Comparison of ENCODE assay signal across 1 cellular context in genomic region chr12:6341439-6342139, GRCh38.
TF ChIP-seq lines count a peak whose summit lies in the region.

TSS of gene TNFRSF1A (minus strand) at chr12:6342076. CDS start at chr12:6341814, 262 bp downstream.

TF ChIP-seq in HepG2, 621 proteins besides CTCF, POLR2A, EP300 and RAD21 (continued from another document and continues in another):
- TF ChIP-seq SMAD1 (CRISPR knock-in tag; IDR thresholded peaks at IDR 0.05; ENCODE audit: borderline replicate concordance, low read depth) (no peak), ZNF879 (CRISPR knock-in tag; IDR thresholded peaks at IDR 0.05) (no peak), FOXK2 (IDR thresholded peaks at IDR 0.05) (no peak), ZNF550 (CRISPR knock-in tag; IDR thresholded peaks at IDR 0.05; ENCODE audit: borderline replicate concordance) (no peak), CHCHD3 (CRISPR knock-in tag; IDR thresholded peaks at IDR 0.05) (peak; percentile 33; the same call in 1 of the 2 replicates), ZNF720 (CRISPR knock-in tag; IDR thresholded peaks at IDR 0.05) (no peak), TEAD3 (CRISPR knock-in tag; optimal IDR thresholded peaks at IDR 0.05; ENCODE audit: borderline replicate concordance) (peak; percentile 10), ZNF207 (IDR thresholded peaks at IDR 0.05; ENCODE audit: borderline replicate concordance) (no peak), ZNF367 (CRISPR knock-in tag; IDR thresholded peaks at IDR 0.05; ENCODE audit: borderline replicate concordance) (peak; percentile 44; the same call in 1 of the 2 replicates), BHLHE40 (IDR thresholded peaks at IDR 0.05; ENCODE audit: low read length) (no peak), ARNT2 (CRISPR knock-in tag; IDR thresholded peaks at IDR 0.05; ENCODE audit: low read depth) (peak; percentile 40; the same call in 1 of the 2 replicates), KDM5B (CRISPR knock-in tag; IDR thresholded peaks at IDR 0.05; ENCODE audit: borderline replicate concordance) (peak; percentile 40; the same call in 1 of the 2 replicates), HES4 (CRISPR knock-in tag; IDR thresholded peaks at IDR 0.05; ENCODE audit: borderline replicate concordance) (peak; percentile 77; the same call in 1 of the 2 replicates), PLSCR1 (CRISPR knock-in tag; IDR thresholded peaks at IDR 0.05; ENCODE audit: borderline replicate concordance) (peak; percentile 51; the same call in 1 of the 2 replicates), RFX1 (IDR thresholded peaks at IDR 0.05) (no peak), ZNF558 (CRISPR knock-in tag; IDR thresholded peaks at IDR 0.05; ENCODE audit: borderline replicate concordance) (no peak; the same call in 1 of the 2 replicates), CEBPG (CRISPR knock-in tag; IDR thresholded peaks at IDR 0.05) (peak; percentile 95), ZNF589 (CRISPR knock-in tag; conservative IDR thresholded peaks at IDR 0.05) (peak; percentile 78; the same call in 1 of the 2 replicates), ZFP36L1 (CRISPR knock-in tag; IDR thresholded peaks at IDR 0.05) (peak; percentile 57; the same call in 1 of the 2 replicates), U2AF1 (optimal IDR thresholded peaks at IDR 0.05; ENCODE audit: low read depth, low read length) (no peak), U2AF2 (IDR thresholded peaks at IDR 0.05; ENCODE audit: low read depth, low read length) (no peak), ZBTB20 (CRISPR knock-in tag; IDR thresholded peaks at IDR 0.05; ENCODE audit: borderline replicate concordance, low read depth) (no peak; the same call in 1 of the 2 replicates), ZNF235 (CRISPR knock-in tag; IDR thresholded peaks at IDR 0.05; ENCODE audit: borderline replicate concordance) (no peak), MED8 (CRISPR knock-in tag; IDR thresholded peaks at IDR 0.05; ENCODE audit: insufficient replicate concordance) (no peak), ZEB1 (IDR thresholded peaks at IDR 0.05; ENCODE audit: insufficient replicate concordance, low read depth) (no peak), HNRNPK (IDR thresholded peaks at IDR 0.05; ENCODE audit: low read depth, low read length, poor library complexity, severe bottlenecking) (no peak), HNF1B (CRISPR knock-in tag; IDR thresholded peaks at IDR 0.05) (no peak), SAP130 (CRISPR knock-in tag; IDR thresholded peaks at IDR 0.05; ENCODE audit: low read depth) (peak; percentile 89), ZIK1 (CRISPR knock-in tag; IDR thresholded peaks at IDR 0.05; ENCODE audit: borderline replicate concordance, low read depth) (no peak), TAF15 (IDR thresholded peaks at IDR 0.05; ENCODE audit: low read depth, low read length, poor library complexity, severe bottlenecking) (no peak), FOXP4 (CRISPR knock-in tag; IDR thresholded peaks at IDR 0.05) (no peak; the same call in 1 of the 2 replicates), IKZF4 (CRISPR knock-in tag; IDR thresholded peaks at IDR 0.05; ENCODE audit: borderline replicate concordance, low read depth, not compliant biosample characterization) (no peak), ZNF20 (CRISPR knock-in tag; IDR thresholded peaks at IDR 0.05) (no peak), ZBTB3 (CRISPR knock-in tag; IDR thresholded peaks at IDR 0.05; ENCODE audit: borderline replicate concordance, low read depth) (peak; percentile 54; the same call in 1 of the 2 replicates), SP4 (CRISPR knock-in tag; IDR thresholded peaks at IDR 0.05) (peak; percentile 57; the same call in 1 of the 2 replicates), ONECUT2 (CRISPR knock-in tag; IDR thresholded peaks at IDR 0.05) (no peak), EEA1 (CRISPR knock-in tag; IDR thresholded peaks at IDR 0.05; ENCODE audit: borderline replicate concordance) (peak; percentile 28; the same call in 1 of the 2 replicates), TCF7L2 (IDR thresholded peaks at IDR 0.05; ENCODE audit: low read depth, low read length) (no peak), MBD4 (IDR thresholded peaks at IDR 0.05; ENCODE audit: borderline replicate concordance, low read length) (no peak), CHD4 (IDR thresholded peaks at IDR 0.05; ENCODE audit: borderline replicate concordance, low read length) (no peak), ZNF687 (CRISPR knock-in tag; IDR thresholded peaks at IDR 0.05) (peak; percentile 89), TARDBP (CRISPR knock-in tag; IDR thresholded peaks at IDR 0.05) (no peak; the same call in none of the 2 replicates), ZNF251 (CRISPR knock-in tag; IDR thresholded peaks at IDR 0.05) (no peak), ZNF225 (CRISPR knock-in tag; IDR thresholded peaks at IDR 0.05) (no peak), DBP (CRISPR knock-in tag; IDR thresholded peaks at IDR 0.05; ENCODE audit: not compliant biosample characterization) (no peak), NR2C2 (CRISPR knock-in tag; IDR thresholded peaks at IDR 0.05; ENCODE audit: borderline replicate concordance) (peak; percentile 38; the same call in 1 of the 2 replicates), CEBPZ (IDR thresholded peaks at IDR 0.05; ENCODE audit: low read length) (no peak), JARID2 (CRISPR knock-in tag; IDR thresholded peaks at IDR 0.05; ENCODE audit: insufficient replicate concordance) (no peak), NFAT5 (CRISPR knock-in tag; IDR thresholded peaks at IDR 0.05) (peak; percentile 30; the same call in 1 of the 2 replicates), ZNF747 (CRISPR knock-in tag; IDR thresholded peaks at IDR 0.05; ENCODE audit: borderline replicate concordance) (no peak)
